Comparison of ENCODE assay signal across 9 cellular contexts in genomic region chr10:109934958-109935793, GRCh38. TPM values are rescaled to one million over a fixed set of nuclear protein-coding genes. Genes with fewer than 3 reads are reported as not detected.
A peak's percentile ranks its signal among the peaks of the same experiment; 100 is the strongest.
DNase-seq lines count a peak whose midpoint lies in the region; FAIRE-seq and TF ChIP-seq lines count a peak whose summit lies in the region.
"Had no signal": no experiment of that assay in that cellular context is flagged by ENCODE, and none has a peak within 500 bp of the region (broad histone marks: within the 10 kb centered on the region; RNA-seq: fewer than 3 reads in every experiment).

No MANE protein-coding gene starts in this region.

- no peak for TF ChIP-seq CTCF in Caco-2 (IDR thresholded peaks at IDR 0.05; ENCODE audit: insufficient read depth in 1 of 2, low read depth in 1 of 2, low read length in 1 of 2, severe bottlenecking in 1 of 2, unreplicated experiment in 1 of 2)

- H3K36me3 ChIP-seq in skeletal muscle satellite cell (ENCODE audit: insufficient read depth, low read length) (no peaks in the 10 kb centered on the region), Caco-2 (ENCODE audit: control insufficient read depth, insufficient read depth, low read length) (no peaks in the 10 kb centered on the region)

- no peak overlapping the region for H3K4me3 Mint-ChIP-seq in Caco-2 (ENCODE audit: unreplicated experiment)

- H3K27me3 ChIP-seq in skeletal muscle satellite cell (ENCODE audit: control insufficient read depth, insufficient read depth, low read length), result no peaks in the 10 kb centered on the region
- H3K27me3 ChIP-seq in Caco-2 (replicated peaks; ENCODE audit: control insufficient read depth, insufficient read depth, low read length), result no peaks in the 10 kb centered on the region

- no peaks in the 10 kb centered on the region for H3K9me3 ChIP-seq in skeletal muscle satellite cell (replicated peaks; ENCODE audit: low read length)
- no peaks in the 10 kb centered on the region for H3K9me3 ChIP-seq in Caco-2

- H3K4me2 ChIP-seq in skeletal muscle satellite cell (ENCODE audit: low read length), result peak overlapping the region; percentile 5

- H3K27ac Mint-ChIP-seq in Caco-2 (ENCODE audit: unreplicated experiment), result no peak overlapping the region

- H3K9ac ChIP-seq in skeletal muscle satellite cell (ENCODE audit: low read depth, low read length), result no peak overlapping the region

- H3K36me3 Mint-ChIP-seq in Caco-2 (ENCODE audit: insufficient read depth, unreplicated experiment), result no peaks in the 10 kb centered on the region

- H3K27me3 Mint-ChIP-seq in Caco-2 (ENCODE audit: insufficient read depth, unreplicated experiment), result no peaks in the 10 kb centered on the region

- H3K4me1 ChIP-seq in skeletal muscle satellite cell (ENCODE audit: control insufficient read depth, insufficient read depth, low read length) (peaks cover 14% of the 10 kb centered on the region), Caco-2 (no peaks in the 10 kb centered on the region)

- H3K4me3 ChIP-seq in skeletal muscle satellite cell (ENCODE audit: low read length) (no peak overlapping the region), Caco-2 (ENCODE audit: low read depth, low read length) (no peak overlapping the region)

- H3K4me1 Mint-ChIP-seq in Caco-2 (ENCODE audit: low read depth, unreplicated experiment), result no peaks in the 10 kb centered on the region

- intact Hi-C loops in Caco-2 (cut with micrococcal nuclease; ENCODE audit: unreplicated experiment), result no loop called here

- no peaks in the 10 kb centered on the region for H3K9me3 Mint-ChIP-seq in Caco-2 (ENCODE audit: unreplicated experiment)

- POLR2A ChIA-PET in Caco-2 (lab: Charles Lee), result no interaction called here

- no peak for TF ChIP-seq POLR2A in GM12892 (IDR thresholded peaks at IDR 0.05; ENCODE audit: low read depth, low read length)

- BruUV-seq in Caco-2 (replicated peaks; lab: Mats Ljungman, UMichigan), result no TSS peak

- CTCF ChIA-PET in Caco-2 (lab: Charles Lee), result no interaction called here

- FAIRE-seq in GM12892 (lab: Jason Lieb, UNC), result no peak
- FAIRE-seq: A204.1 had no signal

- DNase-seq in DMS53 (lab: John Stamatoyannopoulos, UW) (peak; percentile 34), DMS53 treated with DMSO at 0.1 percent for 48 hours (lab: John Stamatoyannopoulos, UW; ENCODE audit: unreplicated experiment) (no peak), glomerular visceral epithelial cell (ENCODE audit: extremely low spot score) (peak; percentile 23), GM12892 (ENCODE audit: insufficient read length) (no peak), superior temporal gyrus (ENCODE audit: extremely low spot score) (no peak), Caco-2 (no peak)
- DNase-seq in activated CD8-positive, alpha-beta memory T cell treated with anti-CD3 and anti-CD28 coated beads, Interleukin-2, amount 50 U/mL, for 48 hours, result peak; percentile 66

RNA-seq across cellular contexts. Expression of gene XPNPEP1, which starts 11.9 kb away (rescaled TPM):
- total RNA-seq in skeletal muscle satellite cell (2012; rRNA removed), result 107 and 124 TPM in 2 replicates
- 35.7 TPM for polyA plus RNA-seq in GM12892 (2012; ENCODE audit: missing spikeins)
- total RNA-seq in Caco-2 (2022), result 76.6 and 92.4 TPM in 2 replicates

Comparison
In these comparisons a context has a peak if more than half of its experiments do, and no peak if none do; other contexts are left out.
1. DNase-seq: peak in DMS53 (single experiment), activated CD8-positive, alpha-beta memory T cell treated with anti-CD3 and anti-CD28 coated beads, Interleukin-2, amount 50 U/mL, for 48 hours (single experiment) and glomerular visceral epithelial cell (single experiment); none in DMS53 treated with DMSO at 0.1 percent for 48 hours (single experiment), GM12892 (single experiment), superior temporal gyrus (single experiment) and Caco-2 (0 of 2).